ENCODE assay signal across 22 cellular contexts in genomic region chr2:6769346-6769745, GRCh38.
"Had no signal": no experiment of that assay in that cellular context is flagged by ENCODE, and none has a peak within 500 bp of the region (broad histone marks: within the 10 kb centered on the region; RNA-seq: fewer than 3 reads in every experiment).

No MANE protein-coding gene starts in this region.

- H3K9me3 ChIP-seq: MG63, SJSA1 had no signal

- H3K4me1 ChIP-seq: SJSA1 had no signal

- H3K27ac ChIP-seq: SJSA1, SK-N-MC had no signal

- H3K4me3 ChIP-seq: MG63, SJSA1, SK-N-MC had no signal

- H3K36me3 ChIP-seq: MG63, SJSA1 had no signal

- DNase-seq: Karpas-422, KG1, MG63, NCI-H1092, NCI-H1105 treated with DMSO at 0.1 percent for 48 hours, NCI-H1417 treated with DMSO at 0.1 percent for 48 hours, NCI-H146, NCI-H1694 treated with DMSO at 0.1 percent for 48 hours, NCI-H1930, NCI-H2081, NCI-H2107, NCI-H2227 treated with DMSO at 0.1 percent for 48 hours, NCI-H510A, NCI-H524 treated with DMSO at 0.1 percent for 48 hours, NCI-H69, NCI-H774, Right ventricle myocardium superior, RPMI8226, SIG-M5 had no signal

- FAIRE-seq: RCC 7860 had no signal

- H3K27me3 ChIP-seq: MG63, SJSA1 had no signal
